1 cellular context compared by ENCODE assay signal in genomic region chr14:75050852-75051555, GRCh38.
A peak's percentile ranks its signal among the peaks of the same experiment; 100 is the strongest.
TF ChIP-seq lines count a peak whose summit lies in the region.

Gene MLH3 (minus strand): TSS chr14:75051467. CDS start chr14:75049655, 1,812 bp downstream.

TF ChIP-seq in HepG2, 621 proteins besides CTCF, POLR2A, EP300 and RAD21 (continued from another document and continues in another):
- TF ChIP-seq HMGXB3 (CRISPR knock-in tag; IDR thresholded peaks at IDR 0.05; ENCODE audit: borderline replicate concordance) (no peak; the same call in 1 of the 2 replicates), ZBTB4 (CRISPR knock-in tag; IDR thresholded peaks at IDR 0.05; ENCODE audit: borderline replicate concordance) (no peak), CERS6 (CRISPR knock-in tag; IDR thresholded peaks at IDR 0.05) (peak; percentile 76; the same call in 1 of the 2 replicates), ZNF451 (CRISPR knock-in tag; IDR thresholded peaks at IDR 0.05) (0 out of 2 replicates have a peak, but pooled peaks have one; percentile 46), ZNF550 (CRISPR knock-in tag; IDR thresholded peaks at IDR 0.05; ENCODE audit: borderline replicate concordance) (peak; percentile 90; the same call in 1 of the 2 replicates), PHF20 (CRISPR knock-in tag; IDR thresholded peaks at IDR 0.05) (peak; percentile 47; the same call in 1 of the 2 replicates), ZNF510 (CRISPR knock-in tag; IDR thresholded peaks at IDR 0.05; ENCODE audit: low read depth) (0 out of 2 replicates have a peak, but pooled peaks have one; percentile 54), PAWR (CRISPR knock-in tag; IDR thresholded peaks at IDR 0.05; ENCODE audit: borderline replicate concordance) (no peak), SRSF9 (IDR thresholded peaks at IDR 0.05; ENCODE audit: borderline replicate concordance, insufficient read depth, low read depth, low read length, poor library complexity, severe bottlenecking) (no peak), MEIS2 (CRISPR knock-in tag; IDR thresholded peaks at IDR 0.05) (peak; percentile 82), ZNF556 (CRISPR knock-in tag; IDR thresholded peaks at IDR 0.05; ENCODE audit: borderline replicate concordance) (no peak), ZBTB49 (CRISPR knock-in tag; IDR thresholded peaks at IDR 0.05; ENCODE audit: borderline replicate concordance) (no peak), MLLT10 (CRISPR knock-in tag; IDR thresholded peaks at IDR 0.05) (no peak), ZNF430 (CRISPR knock-in tag; IDR thresholded peaks at IDR 0.05) (peak; percentile 93), ZNF337 (CRISPR knock-in tag; IDR thresholded peaks at IDR 0.05; ENCODE audit: borderline replicate concordance, low read depth) (peak; percentile 28; the same call in 1 of the 2 replicates), MATR3 (CRISPR knock-in tag; IDR thresholded peaks at IDR 0.05) (no peak), ZSCAN31 (CRISPR knock-in tag; IDR thresholded peaks at IDR 0.05; ENCODE audit: low read depth) (0 out of 2 replicates have a peak, but pooled peaks have one; percentile 30), MXI1 (IDR thresholded peaks at IDR 0.05; ENCODE audit: borderline replicate concordance, low read depth, low read length) (peak; percentile 62; the same call in 1 of the 3 replicates), TRAFD1 (CRISPR knock-in tag; IDR thresholded peaks at IDR 0.05; ENCODE audit: borderline replicate concordance) (no peak), KAT7 (CRISPR knock-in tag; IDR thresholded peaks at IDR 0.05; ENCODE audit: borderline replicate concordance) (peak; percentile 27; the same call in 1 of the 2 replicates), ZNF891 (CRISPR knock-in tag; IDR thresholded peaks at IDR 0.05) (peak; percentile 79; the same call in 1 of the 2 replicates), ZBTB42 (CRISPR knock-in tag; IDR thresholded peaks at IDR 0.05) (0 out of 2 replicates have a peak, but pooled peaks have one; percentile 72), SIX1 (CRISPR knock-in tag; IDR thresholded peaks at IDR 0.05; ENCODE audit: borderline replicate concordance) (no peak), TFDP2 (CRISPR knock-in tag; IDR thresholded peaks at IDR 0.05) (peak; percentile 88), ZNF24 (IDR thresholded peaks at IDR 0.05) (no peak), YEATS4 (CRISPR knock-in tag; IDR thresholded peaks at IDR 0.05; ENCODE audit: borderline replicate concordance) (peak; percentile 90), PAXIP1 (CRISPR knock-in tag; conservative IDR thresholded peaks at IDR 0.05) (0 out of 2 replicates have a peak, but pooled peaks have one; percentile 18), HES4 (CRISPR knock-in tag; IDR thresholded peaks at IDR 0.05; ENCODE audit: borderline replicate concordance) (peak; percentile 92)
